Comparison of ENCODE assay signal across 13 cellular contexts in genomic region chr6:137709424-137710281, GRCh38.
DNase-seq lines count a peak whose midpoint lies in the region; ATAC-seq and TF ChIP-seq lines count a peak whose summit lies in the region.
"Had no signal": no experiment of that assay in that cellular context is flagged by ENCODE, and none has a peak within 500 bp of the region (broad histone marks: within the 10 kb centered on the region; RNA-seq: fewer than 3 reads in every experiment).

No MANE protein-coding gene starts in this region.

- H3K27me3 ChIP-seq in CD8-positive, alpha-beta T cell (ENCODE audit: insufficient read depth, low read length) = no peaks in the 10 kb centered on the region
- H3K27me3 ChIP-seq: pancreas had no signal

- peak overlapping the region; percentile 29 for H3K27ac ChIP-seq in CD8-positive, alpha-beta T cell (ENCODE audit: low read depth, low read length)
- no peak overlapping the region for H3K27ac ChIP-seq in HEK293 (ENCODE audit: extremely low read depth, low read depth, low read length)
- H3K27ac ChIP-seq: pancreas had no signal

- H3K36me3 ChIP-seq in CD8-positive, alpha-beta T cell (ENCODE audit: insufficient read depth, low read length) = no peaks in the 10 kb centered on the region
- H3K36me3 ChIP-seq in HEK293 (ENCODE audit: control insufficient read depth in 2 of 2, insufficient read depth in 1 of 2, low read length in 2 of 2) = no peaks in the 10 kb centered on the region
- H3K36me3 ChIP-seq: pancreas had no signal

- H3K36me3 Mint-ChIP-seq in CD8-positive, alpha-beta T cell = peaks cover 3% of the 10 kb centered on the region
- peaks cover 6% of the 10 kb centered on the region for H3K36me3 Mint-ChIP-seq in activated naive CD4-positive, alpha-beta T cell treated with anti-CD3 and anti-CD28 coated beads, Interleukin-2, amount 10 ng/mL, durations not matched to agents 7 days and 5 days

- H3K4me3 Mint-ChIP-seq in CD8-positive, alpha-beta T cell = no peak overlapping the region
- no peak overlapping the region for H3K4me3 Mint-ChIP-seq in activated naive CD4-positive, alpha-beta T cell treated with anti-CD3 and anti-CD28 coated beads, Interleukin-2, amount 10 ng/mL, durations not matched to agents 7 days and 5 days
- H3K4me3 Mint-ChIP-seq: GM23338 had no signal

- peaks cover 63% of the 10 kb centered on the region for H3K4me1 Mint-ChIP-seq in CD8-positive, alpha-beta T cell (ENCODE audit: low read depth)
- peaks cover 66% of the 10 kb centered on the region for H3K4me1 Mint-ChIP-seq in activated naive CD4-positive, alpha-beta T cell treated with anti-CD3 and anti-CD28 coated beads, Interleukin-2, amount 10 ng/mL, durations not matched to agents 7 days and 5 days

- no peak for TF ChIP-seq CTCF in CD8-positive, alpha-beta T cell (IDR thresholded peaks at IDR 0.05)
- TF ChIP-seq CTCF in HEK293 (tag by site-specific recombination; IDR thresholded peaks at IDR 0.05) (no peak), foreskin fibroblast (IDR thresholded peaks at IDR 0.05; ENCODE audit: low read depth, low read length) (no peak)

- no peaks in the 10 kb centered on the region for H3K27me3 Mint-ChIP-seq in CD8-positive, alpha-beta T cell (ENCODE audit: low read depth)
- H3K27me3 Mint-ChIP-seq in activated naive CD4-positive, alpha-beta T cell treated with anti-CD3 and anti-CD28 coated beads, Interleukin-2, amount 10 ng/mL, durations not matched to agents 7 days and 5 days = peaks cover 4% of the 10 kb centered on the region

- H3K27ac Mint-ChIP-seq in CD8-positive, alpha-beta T cell = peak overlapping the region; percentile 80
- H3K27ac Mint-ChIP-seq in activated naive CD4-positive, alpha-beta T cell treated with anti-CD3 and anti-CD28 coated beads, Interleukin-2, amount 10 ng/mL, durations not matched to agents 7 days and 5 days = peak overlapping the region; percentile 49
- H3K27ac Mint-ChIP-seq: GM23338 had no signal

- ATAC-seq in CD8-positive, alpha-beta T cell = no peak
- ATAC-seq in GM19035 (IDR thresholded peaks at IDR 0.05; ENCODE audit: unreplicated experiment) (no peak), HG03342 (IDR thresholded peaks at IDR 0.05; ENCODE audit: unreplicated experiment) (no peak)
- ATAC-seq: GM23338, left cardiac atrium, pancreas had no signal

- peaks cover 37% of the 10 kb centered on the region for H3K4me1 ChIP-seq in CD8-positive, alpha-beta T cell (ENCODE audit: insufficient read depth, low read length)
- no peaks in the 10 kb centered on the region for H3K4me1 ChIP-seq in HEK293 (ENCODE audit: control insufficient read depth, insufficient read depth, low read length)

- no peaks in the 10 kb centered on the region for H3K9me3 ChIP-seq in CD8-positive, alpha-beta T cell (ENCODE audit: low read length)
- no peaks in the 10 kb centered on the region for H3K9me3 ChIP-seq in HEK293 (ENCODE audit: control insufficient read depth, insufficient read depth, low read depth, low read length)
- H3K9me3 ChIP-seq: pancreas had no signal

- CTCF ChIA-PET in CD8-positive, alpha-beta T cell (lab: Charles Lee) = interaction anchor here (1.2 to 2.6 kb wide), 9 partner anchors 81 to 293 kb away, joined by 5 to 33 read pairs (median 16); partner anchors contain the start of gene TNFAIP3
- CTCF ChIA-PET in HEK293 (lab: Yijun Ruan, JAX) = interaction anchor here (0.6 to 3.0 kb wide), 12 partner anchors 11 to 296 kb away, joined by 3 to 44 read pairs (median 11); partner anchors contain the start of gene TNFAIP3
- CTCF ChIA-PET in activated naive CD4-positive, alpha-beta T cell treated with anti-CD3 and anti-CD28 coated beads, Interleukin-2, amount 10 ng/mL, durations not matched to agents 7 days and 5 days (lab: Charles Lee) = interaction anchor here (0.9 to 6.4 kb wide), 14 partner anchors 59 to 295 kb away, joined by 3 to 71 read pairs (median 6); partner anchors contain the start of gene TNFAIP3

- POLR2A ChIA-PET in CD8-positive, alpha-beta T cell (lab: Charles Lee) = interaction anchor here (1.4 to 2.4 kb wide), 4 partner anchors 83 to 161 kb away, joined by 3 to 44 read pairs (median 9); partner anchors contain the start of gene TNFAIP3
- POLR2A ChIA-PET in HEK293 (lab: Yijun Ruan, JAX) = no interaction called here

- peaks cover 17% of the 10 kb centered on the region for H3K9me3 Mint-ChIP-seq in CD8-positive, alpha-beta T cell
- peaks cover 3% of the 10 kb centered on the region for H3K9me3 Mint-ChIP-seq in activated naive CD4-positive, alpha-beta T cell treated with anti-CD3 and anti-CD28 coated beads, Interleukin-2, amount 10 ng/mL, durations not matched to agents 7 days and 5 days
- H3K9me3 Mint-ChIP-seq: GM23338 had no signal

- intact Hi-C loops in CD8-positive, alpha-beta T cell (cut with DNase I, micrococcal nuclease) = loop anchor here in 1 of 2 experiments (5.0 to 10.0 kb wide), 2 partner anchors 218 to 695 kb away; partner anchors contain the start of gene HEBP2

- no peak overlapping the region for H3K4me3 ChIP-seq in CD8-positive, alpha-beta T cell (ENCODE audit: low read depth, low read length)
- H3K4me3 ChIP-seq in HEK293 (ENCODE audit: low read depth, low read length) (no peak overlapping the region), foreskin fibroblast (ENCODE audit: low read depth in 1 of 2, low read length in 2 of 2) (no peak overlapping the region)
- H3K4me3 ChIP-seq: GM23338, pancreas had no signal

- no peak for DNase-seq in CD8-positive, alpha-beta T cell
- DNase-seq in activated naive CD4-positive, alpha-beta T cell treated with anti-CD3 and anti-CD28 coated beads, Interleukin-2, amount 10 ng/mL, durations not matched to agents 7 days and 5 days = no peak
- DNase-seq in foreskin fibroblast = peak; percentile 70 to 83
- DNase-seq in NCI-H2107 treated with DMSO at 0.1 percent for 48 hours (lab: John Stamatoyannopoulos, UW; ENCODE audit: unreplicated experiment) = no peak
- no peak for DNase-seq in epidermal melanocyte (ENCODE audit: insufficient read length, low spot score)
- DNase-seq: amygdala, left cardiac atrium, NCI-H1092 treated with DMSO at 0.1 percent for 48 hours, pancreas had no signal

TF ChIP-seq in HEK293, 187 proteins besides CTCF, POLR2A, EP300 and RAD21:
- TF ChIP-seq SETDB1 (IDR thresholded peaks at IDR 0.05; ENCODE audit: insufficient read length, low read length) = peak; percentile 49
- no peak for TF ChIP-seq ZFP37 (tag by site-specific recombination; IDR thresholded peaks at IDR 0.05)

Comparison
In these comparisons a context has a peak if more than half of its experiments do, and no peak if none do; other contexts are left out.
1. DNase-seq: peak in foreskin fibroblast (2 of 2); none in CD8-positive, alpha-beta T cell (0 of 7), activated naive CD4-positive, alpha-beta T cell treated with anti-CD3 and anti-CD28 coated beads, Interleukin-2, amount 10 ng/mL, durations not matched to agents 7 days and 5 days (single experiment), NCI-H2107 treated with DMSO at 0.1 percent for 48 hours (single experiment) and epidermal melanocyte (single experiment).